8 cellular contexts compared by ENCODE assay signal in genomic region chr17:8162232-8162996, GRCh38. TPM values are rescaled to one million over a fixed set of nuclear protein-coding genes. Genes with fewer than 3 reads are reported as not detected.
DNase-seq lines count a peak whose midpoint lies in the region; FAIRE-seq and TF ChIP-seq lines count a peak whose summit lies in the region.

Gene VAMP2, minus strand, starts transcription at chr17:8162948. Its CDS starts 69 bp downstream, at chr17:8162879.

- peak within 1 kb of the TSS; percentile 95 for H3K4me3 ChIP-seq in MG63

- DNase-seq in NCI-H510A (lab: John Stamatoyannopoulos, UW) (peak; percentile 42), NCI-H510A treated with DMSO at 0.1 percent for 48 hours (lab: John Stamatoyannopoulos, UW) (no peak), MG63 (peak; percentile 78), cerebellar cortex (ENCODE audit: low spot score) (peak; percentile 58), kidney tubule cell (ENCODE audit: low spot score) (peak; percentile 62), D721Med (ENCODE audit: insufficient read length, low spot score) (no peak)
- DNase-seq in activated CD4-positive, CD25-positive, alpha-beta regulatory T cell (lab: John Stamatoyannopoulos, UW) = peak; percentile 61 to 83 (median 70)
- peak; percentile 83 to 85 for DNase-seq in stimulated activated CD4-positive, alpha-beta T cell treated with anti-CD3 and anti-CD28 coated beads, Interleukin-2, amount 100 ng/mL, for 24 hours

- no peaks in the 10 kb centered on the region for H3K27me3 ChIP-seq in MG63

- H3K36me3 ChIP-seq in MG63 = peaks cover 30% of the 10 kb centered on the region

- TF ChIP-seq CTCF in D721Med (IDR thresholded peaks at IDR 0.05; ENCODE audit: insufficient read depth, missing control alignments) = no peak

- H3K9me3 ChIP-seq in MG63 = no peaks in the 10 kb centered on the region

- no peak for FAIRE-seq in D721Med (lab: Jason Lieb, UNC)

RNA-seq across cellular contexts. Expression of gene VAMP2, which starts in this region (rescaled TPM):
- total RNA-seq in MG63 (2014; rRNA removed; shearing (Covaris generic); ENCODE audit: low replicate concordance) = 0.59 and 3.2 TPM in 2 replicates

Comparison
In these comparisons a context has a peak if more than half of its experiments do, and no peak if none do; other contexts are left out.
1. DNase-seq: peak in NCI-H510A (single experiment), MG63 (single experiment), activated CD4-positive, CD25-positive, alpha-beta regulatory T cell (4 of 4), cerebellar cortex (single experiment), kidney tubule cell (single experiment) and stimulated activated CD4-positive, alpha-beta T cell treated with anti-CD3 and anti-CD28 coated beads, Interleukin-2, amount 100 ng/mL, for 24 hours (2 of 2); none in NCI-H510A treated with DMSO at 0.1 percent for 48 hours (single experiment) and D721Med (single experiment).